In the genomic region with DNA sequence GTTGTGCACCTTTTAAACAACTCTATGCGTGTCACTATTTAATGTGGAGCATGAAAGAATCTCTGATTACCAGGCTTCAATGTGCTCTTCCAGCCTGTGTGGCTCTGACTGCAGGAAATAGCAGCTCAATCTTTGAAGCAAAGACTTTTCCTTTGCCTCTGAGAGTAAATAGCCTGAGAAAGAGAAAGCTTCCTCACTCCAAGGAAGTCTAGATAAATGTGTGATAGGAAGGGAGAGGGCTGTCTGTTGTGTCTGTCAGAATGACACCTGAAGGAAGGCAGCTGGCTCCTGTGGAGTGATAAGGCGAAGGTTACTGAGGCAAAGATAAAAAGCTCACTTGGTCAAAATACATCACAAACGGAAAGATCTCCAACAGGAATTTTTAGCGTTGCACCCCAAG, we compare ENCODE assay signal across 1 cellular context.
TF ChIP-seq lines count a peak whose summit lies in the region.

No MANE protein-coding gene starts in this region.

TF ChIP-seq in WTC11, 78 proteins besides CTCF, POLR2A, EP300 and RAD21 (continued from another document):
- no peak for TF ChIP-seq ZNF138 (CRISPR knock-in tag; conservative IDR thresholded peaks at IDR 0.05)
TF ChIP-seq in WTC11: peak in this region for 0.
